In the genomic region with DNA sequence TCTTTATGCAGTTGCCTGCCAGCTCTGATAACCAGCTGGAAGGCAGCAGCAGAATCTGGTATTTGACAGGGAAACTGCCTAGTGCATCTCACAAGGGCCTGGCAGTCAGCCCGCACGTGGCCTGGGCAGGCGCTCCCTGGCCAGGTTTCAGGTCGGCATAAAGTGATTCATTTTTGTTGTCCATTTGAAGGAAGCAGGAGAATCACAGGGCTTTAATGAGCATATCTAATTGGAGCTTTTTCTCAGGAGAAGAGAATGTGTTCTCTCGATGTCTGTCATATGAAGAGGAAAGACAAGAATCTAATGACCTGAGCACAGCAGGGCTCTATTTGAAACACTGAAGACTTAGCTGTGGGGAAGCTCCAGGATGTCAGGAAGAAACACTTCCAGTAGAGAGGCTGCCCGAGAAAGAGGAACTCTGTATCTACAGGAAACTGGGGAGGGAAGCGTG, we compare ENCODE assay signal across 12 cellular contexts.
A peak's percentile ranks its signal among the peaks of the same experiment; 100 is the strongest.
DNase-seq lines count a peak whose midpoint lies in the region; ATAC-seq lines count a peak whose summit lies in the region.
"Had no signal": no experiment of that assay in that cellular context is flagged by ENCODE, and none has a peak within 500 bp of the region (broad histone marks: within the 10 kb centered on the region; RNA-seq: fewer than 3 reads in every experiment).

No MANE protein-coding gene starts in this region.

- ATAC-seq in activated CD4-positive, CD25-positive, alpha-beta regulatory T cell treated with anti-CD3 and anti-CD28 coated beads, Interleukin-2, amount 50 U/mL, for 24 hours = no peak
- ATAC-seq in GM21390 (IDR thresholded peaks at IDR 0.05; ENCODE audit: unreplicated experiment) = no peak
- ATAC-seq in GM18909 (IDR thresholded peaks at IDR 0.05; ENCODE audit: poor library complexity, unreplicated experiment) = no peak

- DNase-seq in ELF-1 (ENCODE audit: low read depth, low spot score) (peak; percentile 58), NCI-H1105 treated with DMSO at 0.1 percent for 48 hours (lab: John Stamatoyannopoulos, UW) (peak; percentile 99), astrocyte of the hippocampus (ENCODE audit: low read depth, low spot score) (peak; percentile 72), iris pigment epithelial cell (ENCODE audit: low read depth) (peak; percentile 14)
- DNase-seq in activated effector memory CD4-positive, alpha-beta T cell treated with Interleukin-2 at 50 U/mL for 16 hours = no peak
- DNase-seq: amniotic stem cell; CD8-positive, alpha-beta memory T cell; esophagus squamous epithelium; NCI-H1048 had no signal
